ENCODE assay signal across 12 cellular contexts in genomic region chr1:87437663-87438295, GRCh38.
DNase-seq lines count a peak whose midpoint lies in the region; ATAC-seq and TF ChIP-seq lines count a peak whose summit lies in the region.
"Had no signal": no experiment of that assay in that cellular context is flagged by ENCODE, and none has a peak within 500 bp of the region (broad histone marks: within the 10 kb centered on the region; RNA-seq: fewer than 3 reads in every experiment).

No MANE protein-coding gene starts in this region.

- peaks cover 39% of the 10 kb centered on the region for H3K4me1 ChIP-seq in suprapubic skin

- no peak overlapping the region for H3K27ac ChIP-seq in suprapubic skin

- H3K9me3 ChIP-seq in suprapubic skin = no peaks in the 10 kb centered on the region

- TF ChIP-seq EP300 in suprapubic skin (IDR thresholded peaks at IDR 0.05) = no peak

- TF ChIP-seq POLR2A in suprapubic skin (IDR thresholded peaks at IDR 0.05) = no peak

- ATAC-seq in GM18499 (IDR thresholded peaks at IDR 0.05; ENCODE audit: insufficient read depth, unreplicated experiment) = peak; percentile 55
- peak; percentile 61 for ATAC-seq in GM19397 (IDR thresholded peaks at IDR 0.05; ENCODE audit: unreplicated experiment)
- ATAC-seq in HG02852 (IDR thresholded peaks at IDR 0.05; ENCODE audit: unreplicated experiment) = peak; percentile 75
- ATAC-seq in HG03575 (IDR thresholded peaks at IDR 0.05; ENCODE audit: extremely low read depth, insufficient number of reproducible peaks, low FRiP score, unreplicated experiment) = peak; percentile 76
- ATAC-seq: activated T-helper 17 cell treated with anti-CD3 and anti-CD28 coated beads, Interleukin-2, amount 50 U/mL, for 72 hours had no signal

- DNase-seq in suprapubic skin (ENCODE audit: low spot score in 2 of 2) = no peak
- DNase-seq in stimulated activated CD4-positive, alpha-beta T cell treated with anti-CD3 and anti-CD28 coated beads, Interleukin-2, amount 100 ng/mL, for 48 hours = no peak
- DNase-seq in activated CD4-positive, alpha-beta T cell treated with anti-CD3 and anti-CD28 coated beads for 4 hours = no peak
- DNase-seq in activated CD4-positive, alpha-beta T cell treated with anti-CD3 and anti-CD28 coated beads, Interleukin-2, amount 50 U/mL, for 1 hour = no peak
- DNase-seq: activated CD4-positive, CD25-positive, alpha-beta regulatory T cell; NCI-H2171; SHP77 had no signal

- TF ChIP-seq CTCF in suprapubic skin (IDR thresholded peaks at IDR 0.05) = no peak

- H3K27me3 ChIP-seq in suprapubic skin = no peaks in the 10 kb centered on the region

- no peaks in the 10 kb centered on the region for H3K36me3 ChIP-seq in suprapubic skin

- WGBS in suprapubic skin = 53% methylated on average over 3 of the region's 3 CpGs

- H3K4me3 ChIP-seq in suprapubic skin = no peak overlapping the region
